In the genomic region with DNA sequence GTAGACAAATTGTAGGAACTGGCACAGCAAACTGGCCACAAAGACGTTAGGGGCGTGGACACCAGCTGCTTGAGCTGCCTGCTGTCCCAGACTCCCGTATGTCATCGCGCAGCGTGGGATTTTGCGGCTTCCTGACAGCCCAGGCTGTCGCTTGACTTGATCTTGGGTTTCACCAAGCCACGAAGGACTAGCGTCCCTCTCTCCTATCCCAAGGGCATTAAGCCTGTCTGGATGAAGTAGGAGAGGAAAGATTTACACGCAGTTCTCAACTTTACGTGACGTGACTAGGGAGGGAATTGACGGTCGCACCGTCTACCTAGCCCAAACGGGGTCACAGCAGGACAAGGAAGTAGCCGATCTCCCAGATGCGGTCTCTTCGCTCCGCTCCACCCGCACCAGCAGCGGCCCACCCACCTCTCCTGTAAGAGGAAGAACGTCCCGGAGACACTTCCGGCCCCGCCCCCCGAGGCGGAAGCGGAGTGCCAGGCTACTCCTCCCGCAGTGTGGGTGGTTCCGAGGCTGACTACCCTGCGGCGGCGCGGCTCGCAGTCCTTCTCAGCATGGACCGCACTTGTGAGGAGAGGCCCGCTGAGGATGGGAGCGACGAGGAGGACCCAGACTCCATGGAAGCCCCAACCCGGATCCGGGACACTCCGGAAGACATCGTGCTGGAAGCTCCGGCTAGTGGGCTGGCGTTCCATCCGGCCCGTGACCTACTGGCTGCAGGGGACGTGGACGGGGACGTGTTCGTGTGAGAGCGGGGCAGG, we compare ENCODE assay signal across 8 cellular contexts. TPM values are rescaled to one million over a fixed set of nuclear protein-coding genes. Genes with fewer than 3 reads are reported as not detected.
DNase-seq lines count a peak whose midpoint lies in the region; ATAC-seq and TF ChIP-seq lines count a peak whose summit lies in the region.

A gene with protein sequence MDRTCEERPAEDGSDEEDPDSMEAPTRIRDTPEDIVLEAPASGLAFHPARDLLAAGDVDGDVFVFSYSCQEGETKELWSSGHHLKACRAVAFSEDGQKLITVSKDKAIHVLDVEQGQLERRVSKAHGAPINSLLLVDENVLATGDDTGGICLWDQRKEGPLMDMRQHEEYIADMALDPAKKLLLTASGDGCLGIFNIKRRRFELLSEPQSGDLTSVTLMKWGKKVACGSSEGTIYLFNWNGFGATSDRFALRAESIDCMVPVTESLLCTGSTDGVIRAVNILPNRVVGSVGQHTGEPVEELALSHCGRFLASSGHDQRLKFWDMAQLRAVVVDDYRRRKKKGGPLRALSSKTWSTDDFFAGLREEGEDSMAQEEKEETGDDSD (plus strand): TSS at position 552 of the 767 bp plus-strand sequence. CDS start 9 bp downstream, at position 561.

- no peaks in the 10 kb centered on the region for H3K9me2 ChIP-seq in GM23338 (ENCODE audit: insufficient read depth)

- H3K4me3 ChIP-seq in GM23338 (peak within 1 kb of the TSS; percentile 98), RWPE2 (ENCODE audit: severe bottlenecking) (peak within 1 kb of the TSS; percentile 90)

- H3K79me2 ChIP-seq in GM23338 (replicated peaks; ENCODE audit: insufficient read depth) = peaks cover 25% of the 10 kb centered on the region

- H3K4me1 Mint-ChIP-seq in GM23338 (peaks cover 4% of the 10 kb centered on the region), natural killer cell (peaks cover 33 to 38% of the 10 kb centered on the region in 2 donors)

- H4K20me1 ChIP-seq in GM23338 (replicated peaks; ENCODE audit: insufficient read depth) = no peaks in the 10 kb centered on the region; the same call in 1 of the 2 replicates

- 0 out of 2 replicates have a peak within 1 kb of the TSS, but pooled peaks have one; percentile 75 for H3K27ac ChIP-seq in GM23338 (ENCODE audit: low read depth)
- H3K27ac ChIP-seq in RWPE2 (ENCODE audit: poor library complexity, severe bottlenecking) = peak within 1 kb of the TSS; percentile 62

- H3K4me3 Mint-ChIP-seq in GM23338 = peak within 1 kb of the TSS; percentile 99
- H3K4me3 Mint-ChIP-seq in natural killer cell = peak within 1 kb of the TSS; percentile 99

- H2AFZ ChIP-seq in GM23338 = peak within 1 kb of the TSS; percentile 99

- H3K36me3 Mint-ChIP-seq in GM23338 (ENCODE audit: low read depth) = peaks cover 70% of the 10 kb centered on the region
- peaks cover 21% of the 10 kb centered on the region for H3K36me3 Mint-ChIP-seq in natural killer cell

- no peaks in the 10 kb centered on the region; the same call in 2 of the 3 replicates for H3K9me3 Mint-ChIP-seq in GM23338
- no peaks in the 10 kb centered on the region for H3K9me3 Mint-ChIP-seq in natural killer cell

- H3K9me3 ChIP-seq in RWPE2 (ENCODE audit: severe bottlenecking) = no peaks in the 10 kb centered on the region

- no peaks in the 10 kb centered on the region; the same call in 1 of the 2 replicates for H3F3A ChIP-seq in GM23338 (replicated peaks; ENCODE audit: low read depth)

- intact Hi-C loops in natural killer cell (cut with micrococcal nuclease) = loop anchor here (1.0 to 2.0 kb wide), 5 partner anchors 17 to 263 kb away; a partner anchor contains a TSS

- peak within 1 kb of the TSS; percentile 86 for H3K4me2 ChIP-seq in GM23338

- H3K27ac Mint-ChIP-seq in GM23338 (peak within 1 kb of the TSS; percentile 96), natural killer cell (peak within 1 kb of the TSS; percentile 96)

- H3K36me3 ChIP-seq in GM23338 (ENCODE audit: insufficient read depth) = peaks cover 22% of the 10 kb centered on the region
- peaks cover 78% of the 10 kb centered on the region for H3K36me3 ChIP-seq in RWPE2 (ENCODE audit: low read depth)

- no peak for TF ChIP-seq CTCF in GM23338 (conservative IDR thresholded peaks at IDR 0.05; ENCODE audit: low read depth in 2 of 2)
- no peak for TF ChIP-seq CTCF in RWPE2 (IDR thresholded peaks at IDR 0.05; ENCODE audit: poor library complexity, severe bottlenecking)
- no peak for TF ChIP-seq CTCF in natural killer cell (IDR thresholded peaks at IDR 0.05)

- peak; percentile 97 for DNase-seq in Daoy (ENCODE audit: low read depth)
- peak; percentile 97 for DNase-seq in GM23338 (ENCODE audit: low spot score)
- peak; percentile 91 for DNase-seq in LHCN-M2 (ENCODE audit: low read depth)
- peak; percentile 99 for DNase-seq in RWPE2 (ENCODE audit: low spot score)
- DNase-seq in activated T-helper 9 cell treated with anti-CD3 and anti-CD28 coated beads, Interleukin-2, amount 50 U/mL, for 16 hours (ENCODE audit: low read depth) = peak; percentile 97
- peak; percentile 83 for DNase-seq in fibroblast of peridontal ligament (ENCODE audit: extremely low read depth)
- peak; percentile 86 for DNase-seq in natural killer cell
- peak; percentile 96 for DNase-seq in stimulated activated naive CD4-positive, alpha-beta T cell treated with Interleukin-2 at 50 U/mL for 16 hours (lab: John Stamatoyannopoulos, UW)

- H3K27me3 ChIP-seq in GM23338 (ENCODE audit: insufficient read depth) = no peaks in the 10 kb centered on the region
- no peaks in the 10 kb centered on the region for H3K27me3 ChIP-seq in RWPE2 (ENCODE audit: insufficient read depth, poor library complexity, severe bottlenecking)

- ATAC-seq in GM23338 = peak; percentile 99
- peak; percentile 98 for ATAC-seq in RWPE2 (ENCODE audit: low read depth)
- ATAC-seq in natural killer cell = peak; percentile 95 to 97 (median 95)

- H3K4me1 ChIP-seq in GM23338 (ENCODE audit: insufficient read depth) = no peaks in the 10 kb centered on the region
- H3K4me1 ChIP-seq in RWPE2 (ENCODE audit: insufficient read depth, poor library complexity, severe bottlenecking) = peaks cover 10% of the 10 kb centered on the region

- H3K27me3 Mint-ChIP-seq in GM23338 (ENCODE audit: insufficient read depth, low read depth, poor library complexity) (peaks cover 6% of the 10 kb centered on the region), natural killer cell (ENCODE audit: low read depth in 2 of 2) (no peaks in the 10 kb centered on the region)

TF ChIP-seq in GM23338, 12 proteins besides CTCF, POLR2A, EP300 and RAD21 (continues in another document):
- TF ChIP-seq, protein P1, sequence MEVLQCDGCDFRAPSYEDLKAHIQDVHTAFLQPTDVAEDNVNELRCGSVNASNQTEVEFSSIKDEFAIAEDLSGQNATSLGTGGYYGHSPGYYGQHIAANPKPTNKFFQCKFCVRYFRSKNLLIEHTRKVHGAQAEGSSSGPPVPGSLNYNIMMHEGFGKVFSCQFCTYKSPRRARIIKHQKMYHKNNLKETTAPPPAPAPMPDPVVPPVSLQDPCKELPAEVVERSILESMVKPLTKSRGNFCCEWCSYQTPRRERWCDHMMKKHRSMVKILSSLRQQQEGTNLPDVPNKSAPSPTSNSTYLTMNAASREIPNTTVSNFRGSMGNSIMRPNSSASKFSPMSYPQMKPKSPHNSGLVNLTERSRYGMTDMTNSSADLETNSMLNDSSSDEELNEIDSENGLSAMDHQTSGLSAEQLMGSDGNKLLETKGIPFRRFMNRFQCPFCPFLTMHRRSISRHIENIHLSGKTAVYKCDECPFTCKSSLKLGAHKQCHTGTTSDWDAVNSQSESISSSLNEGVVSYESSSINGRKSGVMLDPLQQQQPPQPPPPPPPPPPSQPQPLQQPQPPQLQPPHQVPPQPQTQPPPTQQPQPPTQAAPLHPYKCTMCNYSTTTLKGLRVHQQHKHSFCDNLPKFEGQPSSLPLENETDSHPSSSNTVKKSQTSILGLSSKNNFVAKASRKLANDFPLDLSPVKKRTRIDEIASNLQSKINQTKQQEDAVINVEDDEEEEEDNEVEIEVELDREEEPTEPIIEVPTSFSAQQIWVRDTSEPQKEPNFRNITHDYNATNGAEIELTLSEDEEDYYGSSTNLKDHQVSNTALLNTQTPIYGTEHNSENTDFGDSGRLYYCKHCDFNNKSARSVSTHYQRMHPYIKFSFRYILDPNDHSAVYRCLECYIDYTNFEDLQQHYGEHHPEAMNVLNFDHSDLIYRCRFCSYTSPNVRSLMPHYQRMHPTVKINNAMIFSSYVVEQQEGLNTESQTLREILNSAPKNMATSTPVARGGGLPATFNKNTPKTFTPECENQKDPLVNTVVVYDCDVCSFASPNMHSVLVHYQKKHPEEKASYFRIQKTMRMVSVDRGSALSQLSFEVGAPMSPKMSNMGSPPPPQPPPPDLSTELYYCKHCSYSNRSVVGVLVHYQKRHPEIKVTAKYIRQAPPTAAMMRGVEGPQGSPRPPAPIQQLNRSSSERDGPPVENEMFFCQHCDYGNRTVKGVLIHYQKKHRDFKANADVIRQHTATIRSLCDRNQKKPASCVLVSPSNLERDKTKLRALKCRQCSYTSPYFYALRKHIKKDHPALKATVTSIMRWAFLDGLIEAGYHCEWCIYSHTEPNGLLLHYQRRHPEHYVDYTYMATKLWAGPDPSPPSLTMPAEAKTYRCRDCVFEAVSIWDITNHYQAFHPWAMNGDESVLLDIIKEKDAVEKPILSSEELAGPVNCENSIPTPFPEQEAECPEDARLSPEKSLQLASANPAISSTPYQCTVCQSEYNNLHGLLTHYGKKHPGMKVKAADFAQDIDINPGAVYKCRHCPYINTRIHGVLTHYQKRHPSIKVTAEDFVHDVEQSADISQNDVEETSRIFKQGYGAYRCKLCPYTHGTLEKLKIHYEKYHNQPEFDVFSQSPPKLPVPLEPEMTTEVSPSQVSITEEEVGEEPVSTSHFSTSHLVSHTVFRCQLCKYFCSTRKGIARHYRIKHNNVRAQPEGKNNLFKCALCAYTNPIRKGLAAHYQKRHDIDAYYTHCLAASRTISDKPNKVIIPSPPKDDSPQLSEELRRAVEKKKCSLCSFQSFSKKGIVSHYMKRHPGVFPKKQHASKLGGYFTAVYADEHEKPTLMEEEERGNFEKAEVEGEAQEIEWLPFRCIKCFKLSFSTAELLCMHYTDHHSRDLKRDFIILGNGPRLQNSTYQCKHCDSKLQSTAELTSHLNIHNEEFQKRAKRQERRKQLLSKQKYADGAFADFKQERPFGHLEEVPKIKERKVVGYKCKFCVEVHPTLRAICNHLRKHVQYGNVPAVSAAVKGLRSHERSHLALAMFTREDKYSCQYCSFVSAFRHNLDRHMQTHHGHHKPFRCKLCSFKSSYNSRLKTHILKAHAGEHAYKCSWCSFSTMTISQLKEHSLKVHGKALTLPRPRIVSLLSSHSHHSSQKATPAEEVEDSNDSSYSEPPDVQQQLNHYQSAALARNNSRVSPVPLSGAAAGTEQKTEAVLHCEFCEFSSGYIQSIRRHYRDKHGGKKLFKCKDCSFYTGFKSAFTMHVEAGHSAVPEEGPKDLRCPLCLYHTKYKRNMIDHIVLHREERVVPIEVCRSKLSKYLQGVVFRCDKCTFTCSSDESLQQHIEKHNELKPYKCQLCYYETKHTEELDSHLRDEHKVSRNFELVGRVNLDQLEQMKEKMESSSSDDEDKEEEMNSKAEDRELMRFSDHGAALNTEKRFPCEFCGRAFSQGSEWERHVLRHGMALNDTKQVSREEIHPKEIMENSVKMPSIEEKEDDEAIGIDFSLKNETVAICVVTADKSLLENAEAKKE (CRISPR knock-in tag; IDR thresholded peaks at IDR 0.05) = no peak
- TF ChIP-seq EZH2 (IDR thresholded peaks at IDR 0.05; ENCODE audit: low read depth, unreplicated experiment) (no peak), CREB1 (CRISPR knock-in tag; IDR thresholded peaks at IDR 0.05; ENCODE audit: low read depth) (peak; percentile 69; the same call in 1 of the 2 replicates)

RNA-seq across cellular contexts. Expression of the gene that starts here (rescaled TPM):
- 16.8 and 22.5 TPM in 2 replicates for total RNA-seq in Daoy (2014; rRNA removed; shearing (Covaris generic))
- total RNA-seq in GM23338 (2014; rRNA removed; shearing (Covaris generic)) = 18.0 and 22.7 TPM in 2 replicates
- 9.3 and 9.6 TPM in 2 replicates for polyA plus RNA-seq in GM23338 (2016; fragmentation: Nextera tagmentation; extraction: Ambion mirVana)
- 27.1 and 28.9 TPM in 2 replicates for total RNA-seq in LHCN-M2 (2014; rRNA removed)
- 23.1 TPM for polyA plus RNA-seq in LHCN-M2 (2012)
- total RNA-seq in natural killer cell = 10 to 100 TPM; 42.3 to 45.1 (median 43.3) TPM

Comparison
In these comparisons a context has a peak if more than half of its experiments do, and no peak if none do; other contexts are left out.
1. Peak in every context shown above with its lines: DNase-seq, ATAC-seq, H3K4me3 ChIP-seq and H3K27ac ChIP-seq.